Comparison of ENCODE assay signal across 8 cellular contexts in genomic region chr1:35932158-35932636, GRCh38. TPM values are rescaled to one million over a fixed set of nuclear protein-coding genes. Genes with fewer than 3 reads are reported as not detected.
A peak's percentile ranks its signal among the peaks of the same experiment; 100 is the strongest.
DNase-seq lines count a peak whose midpoint lies in the region; ATAC-seq and TF ChIP-seq lines count a peak whose summit lies in the region.

No MANE protein-coding gene starts in this region.

- no peak overlapping the region for H3K18ac ChIP-seq in mesenchymal stem cell (ENCODE audit: low read depth in 1 of 2, low read length in 2 of 2)

- no peaks in the 10 kb centered on the region for H3K36me3 ChIP-seq in heart left ventricle
- no peaks in the 10 kb centered on the region for H3K36me3 ChIP-seq in mesenchymal stem cell (ENCODE audit: control insufficient read depth in 1 of 2, insufficient read depth in 2 of 2, low read depth in 1 of 2, low read length in 2 of 2)
- no peaks in the 10 kb centered on the region for H3K36me3 ChIP-seq in vagina

- H3K9me3 ChIP-seq in heart left ventricle (peaks cover 0 to 6% (median 0%) of the 10 kb centered on the region in 12 donors), mesenchymal stem cell (ENCODE audit: control insufficient read depth, low read length) (no peaks in the 10 kb centered on the region), vagina (no peaks in the 10 kb centered on the region)

- H2AK5ac ChIP-seq in mesenchymal stem cell (ENCODE audit: low read length, severe bottlenecking), result no peak overlapping the region

- DNase-seq in heart left ventricle (no peak), Right ventricle myocardium superior (no peak), astrocyte of the spinal cord (ENCODE audit: low read depth, low spot score) (no peak), mesenchymal stem cell (no peak), vagina (ENCODE audit: extremely low spot score in 2 of 2) (no peak), GM13976 (ENCODE audit: low spot score) (no peak), HPDE6-E6E7 (ENCODE audit: extremely low spot score) (no peak)

- H3K27ac ChIP-seq in heart left ventricle, result peak overlapping the region in 6 of 12 donors; percentile 94 to 100 (median 98)
- H3K27ac ChIP-seq in mesenchymal stem cell (ENCODE audit: low read length, poor library complexity, severe bottlenecking), result no peak overlapping the region
- no peak overlapping the region for H3K27ac ChIP-seq in vagina

- peaks cover 4% of the 10 kb centered on the region for H3K79me1 ChIP-seq in mesenchymal stem cell (replicated peaks; ENCODE audit: low read length, poor library complexity, severe bottlenecking)

- H2BK12ac ChIP-seq in mesenchymal stem cell (ENCODE audit: low read length in 2 of 2), result no peak overlapping the region

- WGBS in heart left ventricle, 4 donors, result 54 to 64% (median 62%) methylated on average over 7 of the region's 7 CpGs
- WGBS in mesenchymal stem cell, result 57% methylated on average over 3 of the region's 7 CpGs

- H3K4me1 ChIP-seq in heart left ventricle (peaks cover 0 to 36% (median 17%) of the 10 kb centered on the region in 12 donors), mesenchymal stem cell (ENCODE audit: control insufficient read depth, insufficient read depth, low read depth, low read length) (peaks cover 5% of the 10 kb centered on the region), vagina (peaks cover 28% of the 10 kb centered on the region)

- H2BK120ac ChIP-seq in mesenchymal stem cell (ENCODE audit: low read depth, low read length), result no peak overlapping the region

- TF ChIP-seq CTCF in heart left ventricle (IDR thresholded peaks at IDR 0.05), result no peak
- no peak for TF ChIP-seq CTCF in astrocyte of the spinal cord (IDR thresholded peaks at IDR 0.05; ENCODE audit: low read depth, low read length)
- no peak for TF ChIP-seq CTCF in vagina (IDR thresholded peaks at IDR 0.05)
- TF ChIP-seq CTCF in GM13976 (IDR thresholded peaks at IDR 0.05; ENCODE audit: borderline replicate concordance, control extremely low read depth, extremely low read depth, insufficient read depth, missing control alignments), result no peak

- H3K9ac ChIP-seq in mesenchymal stem cell (ENCODE audit: low read length), result peak overlapping the region; percentile 97

- no peak overlapping the region for H2AFZ ChIP-seq in mesenchymal stem cell (ENCODE audit: low read depth, low read length)

- H3K4ac ChIP-seq in mesenchymal stem cell (ENCODE audit: low read depth in 1 of 2, low read length in 2 of 2), result no peak overlapping the region

- in situ Hi-C loops in astrocyte of the spinal cord (cut with HindIII; ENCODE audit: low sequenced_read_pairs), result no loop called here
- in situ Hi-C loops in GM13976 (cut with MboI; ENCODE audit: low sequenced_read_pairs, unreplicated experiment), result no loop called here

- H3K14ac ChIP-seq in mesenchymal stem cell (ENCODE audit: low read length in 2 of 2), result no peak overlapping the region

- H2BK5ac ChIP-seq in mesenchymal stem cell (ENCODE audit: low read depth, low read length, poor library complexity, severe bottlenecking), result no peak overlapping the region

- H4K91ac ChIP-seq in mesenchymal stem cell (ENCODE audit: low read length), result no peak overlapping the region

- H4K8ac ChIP-seq in mesenchymal stem cell (ENCODE audit: low read length), result no peak overlapping the region

- H3K23ac ChIP-seq in mesenchymal stem cell (ENCODE audit: low read length in 2 of 2), result no peak overlapping the region

- H3K4me2 ChIP-seq in mesenchymal stem cell (ENCODE audit: low read length, poor library complexity, severe bottlenecking), result peak overlapping the region; percentile 93

- no peak overlapping the region for H2BK15ac ChIP-seq in mesenchymal stem cell (ENCODE audit: low read depth, poor library complexity, severe bottlenecking)

- no peak for TF ChIP-seq POLR2A in heart left ventricle (IDR thresholded peaks at IDR 0.05)
- TF ChIP-seq POLR2A in vagina (IDR thresholded peaks at IDR 0.05), result no peak

- H3K4me3 ChIP-seq in heart left ventricle (peak overlapping the region in 11 of 12 donors; percentile 61 to 97 (median 93)), astrocyte of the spinal cord (ENCODE audit: low read depth, low read length) (peak overlapping the region; percentile 79), mesenchymal stem cell (ENCODE audit: insufficient read depth in 1 of 2, low read depth in 1 of 2, low read length in 2 of 2) (peak overlapping the region in 1 of 2 experiments; percentile 91), vagina (peak overlapping the region; percentile 79 to 92)

- intact Hi-C loops in heart left ventricle (cut with DNase I), result loop anchor here in 1 of 10 donors (5.0 kb wide), 1 partner anchor 50 kb away; the partner anchor contains the start of gene AGO1
- intact Hi-C loops in Right ventricle myocardium superior (cut with DNase I), result no loop called here
- intact Hi-C loops in vagina (cut with DNase I), result no loop called here

- ATAC-seq in heart left ventricle, result no peak
- ATAC-seq in Right ventricle myocardium superior (ENCODE audit: poor library complexity), result no peak
- no peak for ATAC-seq in GM21515 (IDR thresholded peaks at IDR 0.05; ENCODE audit: unreplicated experiment)

- no peaks in the 10 kb centered on the region for H3K27me3 ChIP-seq in heart left ventricle
- H3K27me3 ChIP-seq in mesenchymal stem cell (ENCODE audit: control insufficient read depth in 1 of 2, insufficient read depth in 1 of 2, low read length in 2 of 2), result no peaks in the 10 kb centered on the region
- H3K27me3 ChIP-seq in vagina, result no peaks in the 10 kb centered on the region

RNA-seq across cellular contexts. Expression of gene AGO3, which starts 1.3 kb away (rescaled TPM):
- total RNA-seq in heart left ventricle (10 to 100 TPM in 7 of 9 donors, 1 to 10 TPM in 2; 8.6 to 18.8 (median 14.7) TPM), Right ventricle myocardium superior (12.7 TPM), vagina (17.2 TPM)
- polyA plus RNA-seq in heart left ventricle, result 1 to 10 TPM; 2.8 to 4.4 TPM
- 11.9 TPM for polyA plus RNA-seq in mesenchymal stem cell (2013, experiment 1 of 2)
- 12.2 TPM for polyA plus RNA-seq in mesenchymal stem cell (2013, experiment 2 of 2)

RNA-seq across cellular contexts. Expression of gene AGO1, which starts 49.2 kb away (rescaled TPM):
- 10 to 100 TPM; 16.8 to 27.0 (median 20.7) TPM for total RNA-seq in heart left ventricle
- polyA plus RNA-seq in heart left ventricle, result 1 to 10 TPM; 3.0 to 6.2 TPM
- 17.5 TPM for total RNA-seq in Right ventricle myocardium superior
- polyA plus RNA-seq in mesenchymal stem cell (2013, experiment 1 of 2), result 9.2 TPM
- 9.3 TPM for polyA plus RNA-seq in mesenchymal stem cell (2013, experiment 2 of 2)
- total RNA-seq in vagina, result 31.7 TPM
